In genomic region chr7:37901890-37902524, GRCh38 we compare ENCODE assay signal across 15 cellular contexts. TPM values are rescaled to one million over a fixed set of nuclear protein-coding genes. Genes with fewer than 3 reads are reported as not detected.
DNase-seq lines count a peak whose midpoint lies in the region; ATAC-seq and TF ChIP-seq lines count a peak whose summit lies in the region.
"Had no signal": no experiment of that assay in that cellular context is flagged by ENCODE, and none has a peak within 500 bp of the region (broad histone marks: within the 10 kb centered on the region; RNA-seq: fewer than 3 reads in every experiment).

No MANE protein-coding gene starts in this region.

- no peak overlapping the region for H3K4me3 Mint-ChIP-seq in stimulated activated effector memory CD8-positive, alpha-beta T cell treated with anti-CD3 and anti-CD28 coated beads, Interleukin-12 subunit alpha, Interleukin-12 subunit beta, amount 100 ng/mL, for 72 hours

- no peak for TF ChIP-seq CTCF in VCaP (conservative IDR thresholded peaks at IDR 0.05)

- H3K4me1 Mint-ChIP-seq in stimulated activated effector memory CD8-positive, alpha-beta T cell treated with anti-CD3 and anti-CD28 coated beads, Interleukin-12 subunit alpha, Interleukin-12 subunit beta, amount 100 ng/mL, for 72 hours: no peaks in the 10 kb centered on the region

- H3K9me3 Mint-ChIP-seq in stimulated activated effector memory CD8-positive, alpha-beta T cell treated with anti-CD3 and anti-CD28 coated beads, Interleukin-12 subunit alpha, Interleukin-12 subunit beta, amount 100 ng/mL, for 72 hours: no peaks in the 10 kb centered on the region

- H3K27ac Mint-ChIP-seq in stimulated activated effector memory CD8-positive, alpha-beta T cell treated with anti-CD3 and anti-CD28 coated beads, Interleukin-12 subunit alpha, Interleukin-12 subunit beta, amount 100 ng/mL, for 72 hours: no peak overlapping the region

- intact Hi-C loops in left ventricle myocardium superior (cut with micrococcal nuclease): loop anchor here (5.0 kb wide), 1 partner anchor 320 kb away; no protein-coding TSS in a partner anchor

- H3K27ac ChIP-seq in VCaP: peak overlapping the region; percentile 54
- H3K27ac ChIP-seq: 22Rv1, transverse colon had no signal

- ATAC-seq in left ventricle myocardium superior: peak; percentile 41
- ATAC-seq in stimulated activated effector memory CD8-positive, alpha-beta T cell treated with anti-CD3 and anti-CD28 coated beads, Interleukin-12 subunit alpha, Interleukin-12 subunit beta, amount 100 ng/mL, for 72 hours: peak; percentile 31
- ATAC-seq in GM18498 (IDR thresholded peaks at IDR 0.05; ENCODE audit: unreplicated experiment): no peak
- ATAC-seq in HG03196 (IDR thresholded peaks at IDR 0.05; ENCODE audit: unreplicated experiment): no peak

- DNase-seq in DMS 273 (lab: John Stamatoyannopoulos, UW; ENCODE audit: unreplicated experiment): peak; percentile 40
- no peak for DNase-seq in DMS 273 treated with DMSO at 0.1 percent for 48 hours (lab: John Stamatoyannopoulos, UW)
- no peak for DNase-seq in left ventricle myocardium superior
- DNase-seq in stimulated activated effector memory CD8-positive, alpha-beta T cell treated with anti-CD3 and anti-CD28 coated beads, Interleukin-12 subunit alpha, Interleukin-12 subunit beta, amount 100 ng/mL, for 72 hours (ENCODE audit: low spot score in 2 of 2): no peak
- DNase-seq in NCI-H2029 treated with DMSO at 0.1 percent for 48 hours (lab: John Stamatoyannopoulos, UW): no peak
- DNase-seq: DND-41, posterior cingulate gyrus, transverse colon had no signal

- H3K36me3 Mint-ChIP-seq in stimulated activated effector memory CD8-positive, alpha-beta T cell treated with anti-CD3 and anti-CD28 coated beads, Interleukin-12 subunit alpha, Interleukin-12 subunit beta, amount 100 ng/mL, for 72 hours: no peaks in the 10 kb centered on the region

RNA-seq across cellular contexts. Expression of gene SFRP4, which starts 14.6 kb away (rescaled TPM):
- total RNA-seq in left ventricle myocardium superior: 1.0 TPM
- total RNA-seq: kidney epithelial cell; T-helper 2 cell treated with Interferon-gamma antibody and Interleukin-4, amounts not matched to agents 100 ng/mL and 5 ng/mL, for 36 hours had no signal

RNA-seq across cellular contexts. Expression of gene EPDR1, which starts 18.4 kb away (rescaled TPM):
- 36.7 TPM for total RNA-seq in left ventricle myocardium superior

RNA-seq across cellular contexts. Expression of gene NME8, which starts 53.6 kb away (rescaled TPM):
- total RNA-seq in left ventricle myocardium superior: not detected
- total RNA-seq: epithelial cell of proximal tubule; kidney epithelial cell; T-helper 2 cell treated with Interferon-gamma antibody and Interleukin-4, amounts not matched to agents 100 ng/mL and 5 ng/mL, for 36 hours; transverse colon had no signal

Comparison
In these comparisons a context has a peak if more than half of its experiments do, and no peak if none do; other contexts are left out.
1. ATAC-seq: peak in left ventricle myocardium superior (single experiment) and stimulated activated effector memory CD8-positive, alpha-beta T cell treated with anti-CD3 and anti-CD28 coated beads, Interleukin-12 subunit alpha, Interleukin-12 subunit beta, amount 100 ng/mL, for 72 hours (single experiment); none in GM18498 (single experiment) and HG03196 (single experiment).